Comparison of ENCODE assay signal across 24 cellular contexts in genomic region chr5:121890297-121890858, GRCh38. TPM values are rescaled to one million over a fixed set of nuclear protein-coding genes. Genes with fewer than 3 reads are reported as not detected.
DNase-seq lines count a peak whose midpoint lies in the region; ATAC-seq, FAIRE-seq and TF ChIP-seq lines count a peak whose summit lies in the region.
"Had no signal": no experiment of that assay in that cellular context is flagged by ENCODE, and none has a peak within 500 bp of the region (broad histone marks: within the 10 kb centered on the region; RNA-seq: fewer than 3 reads in every experiment).

No MANE protein-coding gene starts in this region.

- TF ChIP-seq CTCF in GM12865 (IDR thresholded peaks at IDR 0.05; ENCODE audit: insufficient read depth, low read depth, low read length, missing control alignments) (no peak), H1 (IDR thresholded peaks at IDR 0.05; ENCODE audit: control extremely low read depth in 1 of 3, insufficient read depth in 1 of 3, low read depth in 1 of 3, low read length in 3 of 3) (peak; percentile 34 to 55 (median 37)), neural progenitor cell (IDR thresholded peaks at IDR 0.05) (peak; percentile 31), lower lobe of right lung (IDR thresholded peaks at IDR 0.05) (no peak)

- no peak for TF ChIP-seq POLR2A in H1 (IDR thresholded peaks at IDR 0.05; ENCODE audit: control extremely low read depth in 1 of 2, low read depth in 2 of 2, low read length in 2 of 2)

- H3K23me2 ChIP-seq in H1 (ENCODE audit: low read depth, low read length), result no peaks in the 10 kb centered on the region

- FAIRE-seq in H1 (lab: Jason Lieb, UNC), result no peak
- FAIRE-seq: G401.6, GM19239 had no signal

- no peak overlapping the region for H2BK15ac ChIP-seq in H1 (ENCODE audit: low read length)

- H2BK20ac ChIP-seq in H1 (ENCODE audit: low read length), result no peak overlapping the region

- CTCF ChIA-PET in H1 (lab: Charles Lee; ENCODE audit: partially characterized antibody), result interaction anchor here (0.9 kb wide), 1 partner anchor 570 kb away, joined by 3 read pairs; no protein-coding TSS in a partner anchor

- no peak overlapping the region for H4K8ac ChIP-seq in H1 (ENCODE audit: extremely low read depth, insufficient read depth, low read length)

- DNase-seq in GM12865 (ENCODE audit: low read depth), result peak; percentile 2
- no peak for DNase-seq in H1 (ENCODE audit: low read depth in 1 of 2, low spot score in 2 of 2)
- DNase-seq in neural progenitor cell (ENCODE audit: low spot score), result peak; percentile 26
- no peak for DNase-seq in lower lobe of right lung
- DNase-seq: ACHN, DMS79 treated with DMSO at 0.1 percent for 48 hours, IMR-90, NCI-H1092 treated with DMSO at 0.1 percent for 48 hours, NCI-H146, NCI-H2081 treated with DMSO at 0.1 percent for 48 hours, NCI-H748 treated with DMSO at 0.1 percent for 48 hours had no signal

- H3K36me3 ChIP-seq in H1 (ENCODE audit: control insufficient read depth in 2 of 4, insufficient read depth in 4 of 4, low read length in 3 of 4) (no peaks in the 10 kb centered on the region), neural progenitor cell (no peaks in the 10 kb centered on the region), lower lobe of right lung (no peaks in the 10 kb centered on the region)

- no peak overlapping the region for H3K56ac ChIP-seq in H1 (replicated peaks; ENCODE audit: insufficient read length, low read depth, low read length)

- no peak overlapping the region for H3K14ac ChIP-seq in H1 (ENCODE audit: insufficient read length)

- no peak overlapping the region for H4K91ac ChIP-seq in H1 (replicated peaks; ENCODE audit: insufficient read length, low read length)

- H2BK120ac ChIP-seq in H1 (replicated peaks; ENCODE audit: low read depth, low read length), result no peak overlapping the region

- H4K5ac ChIP-seq in H1 (ENCODE audit: insufficient read length, low read depth, low read length), result no peak overlapping the region

- H4K20me1 ChIP-seq in H1 (replicated peaks in 1 of 2; ENCODE audit: control insufficient read depth in 1 of 2, insufficient read depth in 2 of 2, low read length in 2 of 2) (no peaks in the 10 kb centered on the region), neural progenitor cell (ENCODE audit: low read depth) (no peaks in the 10 kb centered on the region)

- no peaks in the 10 kb centered on the region for H3K4me1 Mint-ChIP-seq in neural progenitor cell
- H3K4me1 Mint-ChIP-seq: CD14-positive monocyte had no signal

- WGBS in H1 (ENCODE audit: extremely low coverage in 1 of 2, insufficient coverage in 1 of 2, insufficient read length in 1 of 2, insufficient replicate concordance in 2 of 2, low coverage in 1 of 2, low lambda C conversion rate in 2 of 2, missing lambda C conversion rate in 1 of 2), 2 experiments, result 93% methylated on average over 11 of the region's 11 CpGs; no CpG with 5 or more reads in 1 of the 2 experiments

- H2BK5ac ChIP-seq in H1 (ENCODE audit: low read depth, low read length), result no peak overlapping the region

- H3K18ac ChIP-seq in H1 (ENCODE audit: extremely low read depth, low read length), result no peak overlapping the region

- no peaks in the 10 kb centered on the region for H3K27me3 Mint-ChIP-seq in neural progenitor cell (ENCODE audit: insufficient read depth, low read depth)

- H3K79me2 ChIP-seq in H1 (ENCODE audit: control insufficient read depth in 1 of 2, insufficient read depth in 2 of 2, low read length in 2 of 2) (no peaks in the 10 kb centered on the region), neural progenitor cell (ENCODE audit: low read depth) (no peaks in the 10 kb centered on the region)

- no peak overlapping the region for H2AK5ac ChIP-seq in H1 (ENCODE audit: low read depth, low read length)

- H3K23ac ChIP-seq in H1 (ENCODE audit: insufficient read length), result no peak overlapping the region

- no peak overlapping the region for H3K4me3 Mint-ChIP-seq in neural progenitor cell
- H3K4me3 Mint-ChIP-seq: CD14-positive monocyte had no signal

- TF ChIP-seq RAD21 in Ishikawa (IDR thresholded peaks at IDR 0.05; ENCODE audit: low read depth) (0 out of 2 replicates have a peak, but pooled peaks have one; percentile 4), H1 (IDR thresholded peaks at IDR 0.05 in 1 of 2, conservative IDR thresholded peaks at IDR 0.05 in 1 of 2; ENCODE audit: low read depth in 2 of 2, low read length in 2 of 2) (peak; percentile 74 to 77)

- H3K4me3 ChIP-seq in GM12865 (ENCODE audit: low read depth, low read length) (no peak overlapping the region), H1 (ENCODE audit: extremely low read depth in 1 of 4, insufficient read depth in 2 of 4, low read depth in 3 of 4, low read length in 4 of 4) (no peak overlapping the region), neural progenitor cell (no peak overlapping the region), lower lobe of right lung (no peak overlapping the region)

- H3K9me3 ChIP-seq in H1 (ENCODE audit: insufficient read depth in 2 of 2, low read depth in 1 of 2, low read length in 1 of 2) (no peaks in the 10 kb centered on the region), neural progenitor cell (ENCODE audit: low read depth) (no peaks in the 10 kb centered on the region), lower lobe of right lung (no peaks in the 10 kb centered on the region)

- H3K4me1 ChIP-seq in H1 (replicated peaks in 1 of 4; ENCODE audit: control insufficient read depth in 3 of 4, insufficient read depth in 4 of 4, low read length in 3 of 4) (no peaks in the 10 kb centered on the region), neural progenitor cell (no peaks in the 10 kb centered on the region), lower lobe of right lung (no peaks in the 10 kb centered on the region)

- H2BK12ac ChIP-seq in H1 (ENCODE audit: low read depth, low read length), result no peak overlapping the region

- TF ChIP-seq EP300 in Ishikawa (IDR thresholded peaks at IDR 0.05; ENCODE audit: borderline replicate concordance) (no peak), H1 (IDR thresholded peaks at IDR 0.05; ENCODE audit: borderline replicate concordance in 1 of 2, low read depth in 2 of 2, low read length in 2 of 2) (no peak)

- H3K27ac Mint-ChIP-seq in neural progenitor cell, result no peak overlapping the region
- H3K27ac Mint-ChIP-seq: CD14-positive monocyte had no signal

- no peak overlapping the region for H3K27ac ChIP-seq in H1 (ENCODE audit: low read depth, low read length)
- H3K27ac ChIP-seq in neural progenitor cell, result no peak overlapping the region
- no peak overlapping the region for H3K27ac ChIP-seq in lower lobe of right lung
- H3K27ac ChIP-seq: HL-60 had no signal

- no peaks in the 10 kb centered on the region for H3K79me1 ChIP-seq in H1 (ENCODE audit: low read depth, low read length)

- peak overlapping the region; percentile 65; the same call in 1 of the 2 replicates for H2AFZ ChIP-seq in H1 (ENCODE audit: low read length)
- H2AFZ ChIP-seq in neural progenitor cell (replicated peaks), result no peak overlapping the region

- no peaks in the 10 kb centered on the region for H3K27me3 ChIP-seq in H1 (replicated peaks in 1 of 4; ENCODE audit: control insufficient read depth in 3 of 4, extremely low read depth in 1 of 4, insufficient read depth in 3 of 4, low read length in 3 of 4)
- no peaks in the 10 kb centered on the region for H3K27me3 ChIP-seq in neural progenitor cell
- H3K27me3 ChIP-seq in lower lobe of right lung (ENCODE audit: low read depth), result no peaks in the 10 kb centered on the region

- H3K9ac ChIP-seq in H1 (replicated peaks in 1 of 4; ENCODE audit: extremely low read depth in 1 of 4, low read depth in 3 of 4, low read length in 3 of 4) (no peak overlapping the region), neural progenitor cell (no peak overlapping the region)

- intact Hi-C loops in lower lobe of right lung (cut with DNase I), result no loop called here

- no peaks in the 10 kb centered on the region for H3K9me3 Mint-ChIP-seq in neural progenitor cell

- no peak for ATAC-seq in lower lobe of right lung
- no peak for ATAC-seq in HG02678 (IDR thresholded peaks at IDR 0.05; ENCODE audit: unreplicated experiment)
- no peak for ATAC-seq in GM21717 (IDR thresholded peaks at IDR 0.05; ENCODE audit: unreplicated experiment)

- POLR2A ChIA-PET in H1 (lab: Charles Lee; ENCODE audit: partially characterized antibody), result no interaction called here

- no peaks in the 10 kb centered on the region for H3K36me3 Mint-ChIP-seq in neural progenitor cell
- H3K36me3 Mint-ChIP-seq: CD14-positive monocyte had no signal

- no peak overlapping the region for H3K4me2 ChIP-seq in H1 (ENCODE audit: insufficient read depth in 1 of 2, low read depth in 2 of 2, low read length in 2 of 2)
- H3K4me2 ChIP-seq in neural progenitor cell, result no peak overlapping the region

- H3F3A ChIP-seq in neural progenitor cell (ENCODE audit: low read depth), result no peaks in the 10 kb centered on the region

- H3K4ac ChIP-seq in H1 (replicated peaks; ENCODE audit: insufficient read length, low read depth, low read length), result no peak overlapping the region

TF ChIP-seq in Ishikawa, 13 proteins besides CTCF, POLR2A, EP300 and RAD21 (continues in another document):
- TF ChIP-seq TCF12 (IDR thresholded peaks at IDR 0.05; ENCODE audit: low read depth), result no peak
- TF ChIP-seq YY1 (IDR thresholded peaks at IDR 0.05; ENCODE audit: low read depth), result no peak
- no peak for TF ChIP-seq EGR1 (IDR thresholded peaks at IDR 0.05)

TF ChIP-seq in H1, 55 proteins besides CTCF, POLR2A, EP300 and RAD21:
- no peak for TF ChIP-seq CREB1 (IDR thresholded peaks at IDR 0.05)
- TF ChIP-seq KDM1A (IDR thresholded peaks at IDR 0.05; ENCODE audit: borderline replicate concordance, low read length), result no peak
- TF ChIP-seq TAF1 (IDR thresholded peaks at IDR 0.05; ENCODE audit: low read depth, low read length), result no peak
- no peak for TF ChIP-seq ATF3 (IDR thresholded peaks at IDR 0.05; ENCODE audit: insufficient read depth, low read depth, low read length)
- TF ChIP-seq SAP30 (IDR thresholded peaks at IDR 0.05; ENCODE audit: insufficient read depth, insufficient replicate concordance, low read length), result no peak

RNA-seq across cellular contexts. Expression of gene FTMT, which starts 38.7 kb away (rescaled TPM):
- total RNA-seq in H1 (2021; fragmentation: NEBNext Ultra II Directional; extraction: Animal tissue kit (Norgen Biotek cat#: 25700)), result not detected in 2 replicates
- polyA plus RNA-seq in H1 (2011; rRNA removed), result not detected in 2 replicates
- not detected for polyA plus RNA-seq in H1 (2011; cell fraction: cytosol; rRNA removed)
- not detected for polyA plus RNA-seq in H1 (2011; cell fraction: nucleus; rRNA removed)
- polyA plus RNA-seq in H1 (2012, experiment 1 of 2), result not detected in 4 replicates
- polyA plus RNA-seq in H1 (2012, experiment 2 of 2), result not detected
- not detected for polyA plus RNA-seq in H1 (2013, experiment 1 of 2)
- polyA plus RNA-seq in H1 (2013, experiment 2 of 2), result not detected
- polyA minus RNA-seq in H1 (2011; rRNA and poly(A)+ RNA removed), result not detected in 2 replicates
- not detected for polyA minus RNA-seq in H1 (2011; cell fraction: cytosol; rRNA and poly(A)+ RNA removed)
- not detected for polyA minus RNA-seq in H1 (2011; cell fraction: nucleus; rRNA and poly(A)+ RNA removed)
- total RNA-seq in neural progenitor cell (ENCODE audit: low replicate concordance) (not detected in 2 replicates), lower lobe of right lung (not detected)
- total RNA-seq: H4; HT1080; IMR-90; LHCN-M2; NCI-H460; RPMI7951; T-helper 1 cell treated with Interleukin-12 subunit alpha and Interleukin-12 subunit beta and Interleukin-4 antibody, amounts not matched to agents 30 ng/mL and 1 ng/mL, for 36 hours had no signal
- polyA plus RNA-seq: CD14-positive monocyte, IMR-90 had no signal

Comparison
In these comparisons a context has a peak if more than half of its experiments do, and no peak if none do; other contexts are left out.
1. DNase-seq: peak in GM12865 (single experiment) and neural progenitor cell (single experiment); none in H1 (0 of 2) and lower lobe of right lung (single experiment).
2. CTCF ChIP-seq: peak in H1 (3 of 3) and neural progenitor cell (single experiment); none in GM12865 (single experiment) and lower lobe of right lung (single experiment).